In genomic region chr16:15482068-15482747, GRCh38 we compare ENCODE assay signal across 1 cellular context.
A peak's percentile ranks its signal among the peaks of the same experiment; 100 is the strongest.
TF ChIP-seq lines count a peak whose summit lies in the region.

No MANE protein-coding gene starts in this region.

TF ChIP-seq in HepG2, 621 proteins besides CTCF, POLR2A, EP300 and RAD21 (continued from another document and continues in another):
- TF ChIP-seq, protein P1, sequence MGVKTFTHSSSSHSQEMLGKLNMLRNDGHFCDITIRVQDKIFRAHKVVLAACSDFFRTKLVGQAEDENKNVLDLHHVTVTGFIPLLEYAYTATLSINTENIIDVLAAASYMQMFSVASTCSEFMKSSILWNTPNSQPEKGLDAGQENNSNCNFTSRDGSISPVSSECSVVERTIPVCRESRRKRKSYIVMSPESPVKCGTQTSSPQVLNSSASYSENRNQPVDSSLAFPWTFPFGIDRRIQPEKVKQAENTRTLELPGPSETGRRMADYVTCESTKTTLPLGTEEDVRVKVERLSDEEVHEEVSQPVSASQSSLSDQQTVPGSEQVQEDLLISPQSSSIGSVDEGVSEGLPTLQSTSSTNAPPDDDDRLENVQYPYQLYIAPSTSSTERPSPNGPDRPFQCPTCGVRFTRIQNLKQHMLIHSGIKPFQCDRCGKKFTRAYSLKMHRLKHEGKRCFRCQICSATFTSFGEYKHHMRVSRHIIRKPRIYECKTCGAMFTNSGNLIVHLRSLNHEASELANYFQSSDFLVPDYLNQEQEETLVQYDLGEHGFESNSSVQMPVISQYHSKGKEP (CRISPR knock-in tag; IDR thresholded peaks at IDR 0.05): no peak
- no peak for TF ChIP-seq NCOA1 (CRISPR knock-in tag; IDR thresholded peaks at IDR 0.05)
- TF ChIP-seq HDAC1 (CRISPR knock-in tag; IDR thresholded peaks at IDR 0.05): peak; percentile 54
- TF ChIP-seq ZBTB37 (CRISPR knock-in tag; IDR thresholded peaks at IDR 0.05): no peak
- 0 out of 2 replicates have a peak, but pooled peaks have one; percentile 34 for TF ChIP-seq TGIF2 (CRISPR knock-in tag; IDR thresholded peaks at IDR 0.05)
- TF ChIP-seq ZBTB1 (CRISPR knock-in tag; IDR thresholded peaks at IDR 0.05; ENCODE audit: borderline replicate concordance): no peak
- TF ChIP-seq SRY (CRISPR knock-in tag; IDR thresholded peaks at IDR 0.05): no peak
- no peak for TF ChIP-seq ZFP1 (CRISPR knock-in tag; IDR thresholded peaks at IDR 0.05)
- no peak for TF ChIP-seq CBX2 (IDR thresholded peaks at IDR 0.05; ENCODE audit: low read depth, low read length)
- no peak for TF ChIP-seq CBX2 (CRISPR knock-in tag; IDR thresholded peaks at IDR 0.05; ENCODE audit: low read depth)
- no peak for TF ChIP-seq SP140L (CRISPR knock-in tag; IDR thresholded peaks at IDR 0.05; ENCODE audit: borderline replicate concordance)
- peak; percentile 31; the same call in 1 of the 2 replicates for TF ChIP-seq YEATS4 (CRISPR knock-in tag; IDR thresholded peaks at IDR 0.05; ENCODE audit: borderline replicate concordance)
- no peak for TF ChIP-seq ZNF569 (CRISPR knock-in tag; IDR thresholded peaks at IDR 0.05; ENCODE audit: borderline replicate concordance)
- TF ChIP-seq, protein P2, sequence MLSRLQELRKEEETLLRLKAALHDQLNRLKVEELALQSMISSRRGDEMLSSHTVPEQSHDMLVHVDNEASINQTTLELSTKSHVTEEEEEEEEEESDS (CRISPR knock-in tag; IDR thresholded peaks at IDR 0.05; ENCODE audit: borderline replicate concordance): no peak
- 0 out of 2 replicates have a peak, but pooled peaks have one; percentile 70 for TF ChIP-seq THYN1 (CRISPR knock-in tag; IDR thresholded peaks at IDR 0.05; ENCODE audit: borderline replicate concordance, low read depth)
- TF ChIP-seq PHB2 (IDR thresholded peaks at IDR 0.05; ENCODE audit: partially characterized antibody): no peak
- TF ChIP-seq TEAD2 (CRISPR knock-in tag; IDR thresholded peaks at IDR 0.05): no peak
- TF ChIP-seq, protein P3, sequence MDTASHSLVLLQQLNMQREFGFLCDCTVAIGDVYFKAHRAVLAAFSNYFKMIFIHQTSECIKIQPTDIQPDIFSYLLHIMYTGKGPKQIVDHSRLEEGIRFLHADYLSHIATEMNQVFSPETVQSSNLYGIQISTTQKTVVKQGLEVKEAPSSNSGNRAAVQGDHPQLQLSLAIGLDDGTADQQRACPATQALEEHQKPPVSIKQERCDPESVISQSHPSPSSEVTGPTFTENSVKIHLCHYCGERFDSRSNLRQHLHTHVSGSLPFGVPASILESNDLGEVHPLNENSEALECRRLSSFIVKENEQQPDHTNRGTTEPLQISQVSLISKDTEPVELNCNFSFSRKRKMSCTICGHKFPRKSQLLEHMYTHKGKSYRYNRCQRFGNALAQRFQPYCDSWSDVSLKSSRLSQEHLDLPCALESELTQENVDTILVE (CRISPR knock-in tag; IDR thresholded peaks at IDR 0.05): peak; percentile 74
- TF ChIP-seq SRSF4 (IDR thresholded peaks at IDR 0.05; ENCODE audit: low read depth, low read length, poor library complexity, severe bottlenecking): no peak
- no peak for TF ChIP-seq ATAD3A (CRISPR knock-in tag; IDR thresholded peaks at IDR 0.05)
- TF ChIP-seq PBX2 (CRISPR knock-in tag; IDR thresholded peaks at IDR 0.05): no peak
- no peak for TF ChIP-seq SRSF1 (optimal IDR thresholded peaks at IDR 0.05; ENCODE audit: low read depth, low read length)
- TF ChIP-seq ZNF337 (CRISPR knock-in tag; IDR thresholded peaks at IDR 0.05; ENCODE audit: borderline replicate concordance, low read depth): no peak
- TF ChIP-seq, protein P4, sequence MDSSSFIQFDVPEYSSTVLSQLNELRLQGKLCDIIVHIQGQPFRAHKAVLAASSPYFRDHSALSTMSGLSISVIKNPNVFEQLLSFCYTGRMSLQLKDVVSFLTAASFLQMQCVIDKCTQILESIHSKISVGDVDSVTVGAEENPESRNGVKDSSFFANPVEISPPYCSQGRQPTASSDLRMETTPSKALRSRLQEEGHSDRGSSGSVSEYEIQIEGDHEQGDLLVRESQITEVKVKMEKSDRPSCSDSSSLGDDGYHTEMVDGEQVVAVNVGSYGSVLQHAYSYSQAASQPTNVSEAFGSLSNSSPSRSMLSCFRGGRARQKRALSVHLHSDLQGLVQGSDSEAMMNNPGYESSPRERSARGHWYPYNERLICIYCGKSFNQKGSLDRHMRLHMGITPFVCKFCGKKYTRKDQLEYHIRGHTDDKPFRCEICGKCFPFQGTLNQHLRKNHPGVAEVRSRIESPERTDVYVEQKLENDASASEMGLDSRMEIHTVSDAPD (CRISPR knock-in tag; IDR thresholded peaks at IDR 0.05): peak; percentile 52; the same call in 1 of the 2 replicates
- TF ChIP-seq, protein P5, sequence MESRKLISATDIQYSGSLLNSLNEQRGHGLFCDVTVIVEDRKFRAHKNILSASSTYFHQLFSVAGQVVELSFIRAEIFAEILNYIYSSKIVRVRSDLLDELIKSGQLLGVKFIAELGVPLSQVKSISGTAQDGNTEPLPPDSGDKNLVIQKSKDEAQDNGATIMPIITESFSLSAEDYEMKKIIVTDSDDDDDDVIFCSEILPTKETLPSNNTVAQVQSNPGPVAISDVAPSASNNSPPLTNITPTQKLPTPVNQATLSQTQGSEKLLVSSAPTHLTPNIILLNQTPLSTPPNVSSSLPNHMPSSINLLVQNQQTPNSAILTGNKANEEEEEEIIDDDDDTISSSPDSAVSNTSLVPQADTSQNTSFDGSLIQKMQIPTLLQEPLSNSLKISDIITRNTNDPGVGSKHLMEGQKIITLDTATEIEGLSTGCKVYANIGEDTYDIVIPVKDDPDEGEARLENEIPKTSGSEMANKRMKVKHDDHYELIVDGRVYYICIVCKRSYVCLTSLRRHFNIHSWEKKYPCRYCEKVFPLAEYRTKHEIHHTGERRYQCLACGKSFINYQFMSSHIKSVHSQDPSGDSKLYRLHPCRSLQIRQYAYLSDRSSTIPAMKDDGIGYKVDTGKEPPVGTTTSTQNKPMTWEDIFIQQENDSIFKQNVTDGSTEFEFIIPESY (CRISPR knock-in tag; IDR thresholded peaks at IDR 0.05): no peak; the same call in 1 of the 2 replicates
- TF ChIP-seq KDM1A (CRISPR knock-in tag; IDR thresholded peaks at IDR 0.05): no peak
- TF ChIP-seq SOX5 (CRISPR knock-in tag; IDR thresholded peaks at IDR 0.05; ENCODE audit: borderline replicate concordance): peak; percentile 51; the same call in 1 of the 2 replicates
- TF ChIP-seq, protein P6, sequence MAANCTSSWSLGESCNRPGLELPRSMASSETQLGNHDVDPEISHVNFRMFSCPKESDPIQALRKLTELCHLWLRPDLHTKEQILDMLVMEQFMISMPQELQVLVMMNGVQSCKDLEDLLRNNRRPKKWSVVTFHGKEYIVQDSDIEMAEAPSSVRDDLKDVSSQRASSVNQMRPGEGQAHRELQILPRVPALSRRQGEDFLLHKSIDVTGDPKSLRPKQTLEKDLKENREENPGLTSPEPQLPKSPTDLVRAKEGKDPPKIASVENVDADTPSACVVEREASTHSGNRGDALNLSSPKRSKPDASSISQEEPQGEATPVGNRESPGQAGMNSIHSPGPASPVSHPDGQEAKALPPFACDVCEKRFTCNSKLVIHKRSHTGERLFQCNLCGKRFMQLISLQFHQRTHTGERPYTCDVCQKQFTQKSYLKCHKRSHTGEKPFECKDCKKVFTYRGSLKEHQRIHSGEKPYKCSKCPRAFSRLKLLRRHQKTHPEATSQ (CRISPR knock-in tag; IDR thresholded peaks at IDR 0.05; ENCODE audit: borderline replicate concordance): no peak
- TF ChIP-seq ZNF605 (CRISPR knock-in tag; IDR thresholded peaks at IDR 0.05): peak; percentile 66; the same call in 1 of the 2 replicates
- TF ChIP-seq NR2F6 (IDR thresholded peaks at IDR 0.05): no peak
- TF ChIP-seq NR2F6 (CRISPR knock-in tag; IDR thresholded peaks at IDR 0.05): no peak; the same call in 1 of the 2 replicates
- TF ChIP-seq ZNF616 (CRISPR knock-in tag; IDR thresholded peaks at IDR 0.05; ENCODE audit: low read depth): no peak
- TF ChIP-seq SMAD1 (CRISPR knock-in tag; IDR thresholded peaks at IDR 0.05; ENCODE audit: borderline replicate concordance, low read depth): peak; percentile 64; the same call in 1 of the 2 replicates
- TF ChIP-seq TMF1 (CRISPR knock-in tag; IDR thresholded peaks at IDR 0.05; ENCODE audit: low read depth): no peak
- TF ChIP-seq, protein P7, sequence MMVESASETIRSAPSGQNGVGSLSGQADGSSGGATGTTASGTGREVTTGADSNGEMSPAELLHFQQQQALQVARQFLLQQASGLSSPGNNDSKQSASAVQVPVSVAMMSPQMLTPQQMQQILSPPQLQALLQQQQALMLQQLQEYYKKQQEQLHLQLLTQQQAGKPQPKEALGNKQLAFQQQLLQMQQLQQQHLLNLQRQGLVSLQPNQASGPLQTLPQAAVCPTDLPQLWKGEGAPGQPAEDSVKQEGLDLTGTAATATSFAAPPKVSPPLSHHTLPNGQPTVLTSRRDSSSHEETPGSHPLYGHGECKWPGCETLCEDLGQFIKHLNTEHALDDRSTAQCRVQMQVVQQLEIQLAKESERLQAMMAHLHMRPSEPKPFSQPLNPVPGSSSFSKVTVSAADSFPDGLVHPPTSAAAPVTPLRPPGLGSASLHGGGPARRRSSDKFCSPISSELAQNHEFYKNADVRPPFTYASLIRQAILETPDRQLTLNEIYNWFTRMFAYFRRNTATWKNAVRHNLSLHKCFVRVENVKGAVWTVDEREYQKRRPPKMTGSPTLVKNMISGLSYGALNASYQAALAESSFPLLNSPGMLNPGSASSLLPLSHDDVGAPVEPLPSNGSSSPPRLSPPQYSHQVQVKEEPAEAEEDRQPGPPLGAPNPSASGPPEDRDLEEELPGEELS (CRISPR knock-in tag; IDR thresholded peaks at IDR 0.05): peak; percentile 53; the same call in 1 of the 2 replicates
- peak; percentile 89 for TF ChIP-seq ZNF792 (CRISPR knock-in tag; IDR thresholded peaks at IDR 0.05)
- peak; percentile 99 for TF ChIP-seq ZKSCAN5 (CRISPR knock-in tag; IDR thresholded peaks at IDR 0.05)
- TF ChIP-seq, protein P8, sequence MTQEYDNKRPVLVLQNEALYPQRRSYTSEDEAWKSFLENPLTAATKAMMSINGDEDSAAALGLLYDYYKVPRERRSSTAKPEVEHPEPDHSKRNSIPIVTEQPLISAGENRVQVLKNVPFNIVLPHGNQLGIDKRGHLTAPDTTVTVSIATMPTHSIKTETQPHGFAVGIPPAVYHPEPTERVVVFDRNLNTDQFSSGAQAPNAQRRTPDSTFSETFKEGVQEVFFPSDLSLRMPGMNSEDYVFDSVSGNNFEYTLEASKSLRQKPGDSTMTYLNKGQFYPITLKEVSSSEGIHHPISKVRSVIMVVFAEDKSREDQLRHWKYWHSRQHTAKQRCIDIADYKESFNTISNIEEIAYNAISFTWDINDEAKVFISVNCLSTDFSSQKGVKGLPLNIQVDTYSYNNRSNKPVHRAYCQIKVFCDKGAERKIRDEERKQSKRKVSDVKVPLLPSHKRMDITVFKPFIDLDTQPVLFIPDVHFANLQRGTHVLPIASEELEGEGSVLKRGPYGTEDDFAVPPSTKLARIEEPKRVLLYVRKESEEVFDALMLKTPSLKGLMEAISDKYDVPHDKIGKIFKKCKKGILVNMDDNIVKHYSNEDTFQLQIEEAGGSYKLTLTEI (CRISPR knock-in tag; conservative IDR thresholded peaks at IDR 0.05): no peak
- peak; percentile 22 to 57; a peak in 1 of 4 replicates for TF ChIP-seq HMGXB4 (CRISPR knock-in tag; IDR thresholded peaks at IDR 0.05; ENCODE audit: borderline replicate concordance in 1 of 2, low read depth in 1 of 2)
- no peak for TF ChIP-seq RFX3 (CRISPR knock-in tag; IDR thresholded peaks at IDR 0.05)
- peak; percentile 60; the same call in 1 of the 2 replicates for TF ChIP-seq HHEX (CRISPR knock-in tag; IDR thresholded peaks at IDR 0.05)
